In the genomic region with DNA sequence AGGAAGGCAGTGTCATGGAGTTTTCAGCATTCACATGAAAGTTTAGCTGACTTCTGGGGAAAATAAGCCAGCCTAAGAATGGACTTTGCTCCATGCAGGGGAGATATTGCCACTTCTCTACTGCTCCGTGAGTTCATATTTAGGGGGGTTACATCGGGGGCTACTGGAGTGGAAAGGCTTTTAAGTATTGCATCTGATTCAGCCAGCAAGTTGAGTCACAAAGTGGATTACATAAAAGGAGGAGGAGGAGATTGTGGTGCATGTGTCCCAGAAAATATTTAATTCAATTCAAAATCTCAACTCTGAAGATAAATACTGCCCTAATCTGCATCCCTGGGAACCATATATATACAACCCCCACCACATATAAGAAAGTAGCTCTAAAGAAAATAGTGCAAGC, we compare ENCODE assay signal across 1 cellular context.
TF ChIP-seq lines count a peak whose summit lies in the region.

No MANE protein-coding gene starts in this region.

TF ChIP-seq in SK-N-SH treated with all-trans-retinoic acid at 6 μM for 48 hours, 23 proteins besides CTCF, POLR2A, EP300 and RAD21 (continued from another document):
- TF ChIP-seq, protein P1, sequence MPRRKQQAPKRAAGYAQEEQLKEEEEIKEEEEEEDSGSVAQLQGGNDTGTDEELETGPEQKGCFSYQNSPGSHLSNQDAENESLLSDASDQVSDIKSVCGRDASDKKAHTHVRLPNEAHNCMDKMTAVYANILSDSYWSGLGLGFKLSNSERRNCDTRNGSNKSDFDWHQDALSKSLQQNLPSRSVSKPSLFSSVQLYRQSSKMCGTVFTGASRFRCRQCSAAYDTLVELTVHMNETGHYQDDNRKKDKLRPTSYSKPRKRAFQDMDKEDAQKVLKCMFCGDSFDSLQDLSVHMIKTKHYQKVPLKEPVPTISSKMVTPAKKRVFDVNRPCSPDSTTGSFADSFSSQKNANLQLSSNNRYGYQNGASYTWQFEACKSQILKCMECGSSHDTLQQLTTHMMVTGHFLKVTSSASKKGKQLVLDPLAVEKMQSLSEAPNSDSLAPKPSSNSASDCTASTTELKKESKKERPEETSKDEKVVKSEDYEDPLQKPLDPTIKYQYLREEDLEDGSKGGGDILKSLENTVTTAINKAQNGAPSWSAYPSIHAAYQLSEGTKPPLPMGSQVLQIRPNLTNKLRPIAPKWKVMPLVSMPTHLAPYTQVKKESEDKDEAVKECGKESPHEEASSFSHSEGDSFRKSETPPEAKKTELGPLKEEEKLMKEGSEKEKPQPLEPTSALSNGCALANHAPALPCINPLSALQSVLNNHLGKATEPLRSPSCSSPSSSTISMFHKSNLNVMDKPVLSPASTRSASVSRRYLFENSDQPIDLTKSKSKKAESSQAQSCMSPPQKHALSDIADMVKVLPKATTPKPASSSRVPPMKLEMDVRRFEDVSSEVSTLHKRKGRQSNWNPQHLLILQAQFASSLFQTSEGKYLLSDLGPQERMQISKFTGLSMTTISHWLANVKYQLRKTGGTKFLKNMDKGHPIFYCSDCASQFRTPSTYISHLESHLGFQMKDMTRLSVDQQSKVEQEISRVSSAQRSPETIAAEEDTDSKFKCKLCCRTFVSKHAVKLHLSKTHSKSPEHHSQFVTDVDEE (CRISPR knock-in tag; IDR thresholded peaks at IDR 0.05), result no peak
